12 cellular contexts compared by ENCODE assay signal in the genomic region with DNA sequence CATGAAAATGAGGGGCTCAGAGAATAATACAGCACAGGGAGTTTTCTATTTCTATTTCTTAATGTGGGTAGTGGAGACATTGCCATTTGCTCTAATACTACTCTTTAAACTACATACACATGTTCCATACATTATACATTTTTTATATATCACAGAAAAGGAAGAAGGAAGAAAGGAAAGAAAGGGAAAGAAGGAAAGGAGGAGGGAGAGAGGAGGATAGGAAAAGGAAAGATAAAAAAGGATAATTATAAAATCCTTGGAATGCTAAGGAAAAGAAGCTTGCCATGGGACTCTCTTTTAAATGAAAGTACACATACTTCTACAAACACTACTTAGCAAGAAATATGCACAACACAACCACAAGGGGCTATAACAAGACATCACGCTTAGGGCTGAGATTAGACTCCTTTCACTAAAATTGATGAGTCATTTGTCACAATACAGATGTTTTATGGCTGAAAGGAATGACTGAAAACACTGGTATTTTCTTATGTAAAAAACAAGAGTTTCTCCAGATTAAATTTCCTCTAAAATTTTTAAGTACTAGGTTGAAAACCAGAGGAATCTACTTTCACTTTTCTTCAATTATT.
DNase-seq lines count a peak whose midpoint lies in the region; ATAC-seq, FAIRE-seq and TF ChIP-seq lines count a peak whose summit lies in the region.
"Had no signal": no experiment of that assay in that cellular context is flagged by ENCODE, and none has a peak within 500 bp of the region (broad histone marks: within the 10 kb centered on the region; RNA-seq: fewer than 3 reads in every experiment).

No MANE protein-coding gene starts in this region.

- H3K79me2 ChIP-seq in GM23248 (ENCODE audit: insufficient read depth), result no peaks in the 10 kb centered on the region

- in situ Hi-C loops in GM23248 (cut with MboI) (no loop called here), G401 (cut with HindIII; ENCODE audit: low sequenced_read_pairs) (no loop called here)

- H3K27me3 ChIP-seq in GM23248 (replicated peaks; ENCODE audit: insufficient read depth), result no peaks in the 10 kb centered on the region
- H3K27me3 ChIP-seq in SJSA1 (replicated peaks), result no peaks in the 10 kb centered on the region
- no peaks in the 10 kb centered on the region for H3K27me3 ChIP-seq in pancreas
- H3K27me3 ChIP-seq: vagina had no signal

- DNase-seq in A549 (ENCODE audit: low read depth in 1 of 2, low spot score in 1 of 2), result peak; percentile 18 to 72
- peak; percentile 85 for DNase-seq in GM23248
- peak in 1 of 2 experiments; percentile 78 for DNase-seq in SJSA1 (ENCODE audit: low read depth in 1 of 2, low spot score in 2 of 2)
- peak; percentile 87 for DNase-seq in fibroblast of pulmonary artery (ENCODE audit: low read depth)
- no peak for DNase-seq in activated CD8-positive, alpha-beta memory T cell treated with anti-CD3 and anti-CD28 coated beads for 24 hours
- DNase-seq in pancreas, result no peak
- DNase-seq in G401 (ENCODE audit: low spot score), result no peak
- DNase-seq in activated CD4-positive, CD25-positive, alpha-beta regulatory T cell treated with anti-CD3 and anti-CD28 coated beads, Interleukin-2, amount 50 U/mL, for 72 hours, result no peak
- DNase-seq: activated gamma-delta T cell; CD8-positive, alpha-beta T cell; naive B cell had no signal

- ATAC-seq in A549 (peak; percentile 66 to 85; a peak in 5 of 6 replicates), pancreas (no peak)
- ATAC-seq: CD8-positive, alpha-beta T cell had no signal

- no peak for TF ChIP-seq POLR2A in A549 (IDR thresholded peaks at IDR 0.05; ENCODE audit: low read length)

- WGBS in A549 (ENCODE audit: missing lambda C conversion rate), result 26% methylated on average over 1 of the region's 1 CpG
- 3 to 6% methylated on average over 1 of the region's 1 CpG for WGBS in GM23248 (ENCODE audit: low coverage in 1 of 2, low lambda C conversion rate in 2 of 2, missing lambda C conversion rate in 2 of 2), 2 experiments
- WGBS in pancreas, 2 donors, result 93 to 96% methylated on average over 1 of the region's 1 CpG

- H3K36me3 ChIP-seq in GM23248 (ENCODE audit: low read depth) (no peaks in the 10 kb centered on the region), SJSA1 (no peaks in the 10 kb centered on the region; the same call in 1 of the 2 replicates), pancreas (no peaks in the 10 kb centered on the region)
- H3K36me3 ChIP-seq: vagina had no signal

- intact Hi-C loops in pancreas (cut with DNase I), result no loop called here

- no peak for TF ChIP-seq EP300 in A549 (IDR thresholded peaks at IDR 0.05)

- H3K4me2 ChIP-seq in A549, result peak overlapping the region; percentile 29; the same call in 2 of the 3 replicates
- peak overlapping the region; percentile 67 for H3K4me2 ChIP-seq in GM23248 (ENCODE audit: unreplicated experiment)

- no peaks in the 10 kb centered on the region for H3K9me2 ChIP-seq in GM23248 (ENCODE audit: insufficient read depth)

- TF ChIP-seq CTCF in A549 (IDR thresholded peaks at IDR 0.05) (no peak), fibroblast of pulmonary artery (IDR thresholded peaks at IDR 0.05; ENCODE audit: low read length, missing control alignments) (peak; percentile 62), pancreas (IDR thresholded peaks at IDR 0.05) (no peak)

- peaks cover 15% of the 10 kb centered on the region; the same call in 2 of the 3 replicates for H3K4me1 ChIP-seq in A549
- H3K4me1 ChIP-seq in GM23248 (ENCODE audit: insufficient read depth), result peaks cover 35% of the 10 kb centered on the region
- peaks cover 45% of the 10 kb centered on the region for H3K4me1 ChIP-seq in SJSA1 (replicated peaks)
- H3K4me1 ChIP-seq in pancreas, result no peaks in the 10 kb centered on the region
- H3K4me1 ChIP-seq: vagina had no signal

- no peak for FAIRE-seq in A549 (lab: Jason Lieb, UNC)
- no peak for FAIRE-seq in pancreas (lab: Jason Lieb, UNC)

- H3K27ac ChIP-seq in A549 (peak overlapping the region; percentile 0 to 3; a peak in 2 of 6 replicates), GM23248 (0 out of 2 replicates have a peak overlapping the region, but pooled peaks have one; percentile 14), SJSA1 (peak overlapping the region; percentile 71), pancreas (no peak overlapping the region)
- H3K27ac ChIP-seq: vagina had no signal

- H3K4me3 ChIP-seq in A549 (no peak overlapping the region), GM23248 (peak overlapping the region; percentile 43), SJSA1 (no peak overlapping the region), fibroblast of pulmonary artery (replicated peaks; ENCODE audit: low read depth, low read length) (no peak overlapping the region), pancreas (no peak overlapping the region)
- H3K4me3 ChIP-seq: vagina had no signal

- CTCF ChIA-PET in A549 (lab: Yijun Ruan, JAX), result no interaction called here

- POLR2A ChIA-PET in A549 (lab: Yijun Ruan, JAX), result no interaction called here

- H3K9ac ChIP-seq in GM23248, result no peak overlapping the region

- H3K9me3 ChIP-seq in A549, result no peaks in the 10 kb centered on the region
- H3K9me3 ChIP-seq in GM23248 (ENCODE audit: low read depth), result no peaks in the 10 kb centered on the region
- no peaks in the 10 kb centered on the region for H3K9me3 ChIP-seq in SJSA1 (replicated peaks)
- H3K9me3 ChIP-seq in pancreas, result no peaks in the 10 kb centered on the region
- H3K9me3 ChIP-seq: vagina had no signal

- peaks cover 15% of the 10 kb centered on the region; the same call in 1 of the 2 replicates for H3F3A ChIP-seq in GM23248 (ENCODE audit: insufficient read depth)

- TF ChIP-seq RAD21 in A549 (conservative IDR thresholded peaks at IDR 0.05 in 1 of 2, IDR thresholded peaks at IDR 0.05 in 1 of 2), result no peak

- no peaks in the 10 kb centered on the region for H4K20me1 ChIP-seq in GM23248 (ENCODE audit: insufficient read depth)

- no peak overlapping the region for H2AFZ ChIP-seq in GM23248

TF ChIP-seq in A549, 52 proteins besides CTCF, POLR2A, EP300 and RAD21:
- TF ChIP-seq NFE2L2 (conservative IDR thresholded peaks at IDR 0.05; ENCODE audit: low read length) (peak; percentile 88), MAFK (IDR thresholded peaks at IDR 0.05; ENCODE audit: partially characterized antibody) (peak; percentile 93), ZSCAN20 (CRISPR knock-in tag; IDR thresholded peaks at IDR 0.05) (no peak), ZC3H11A (IDR thresholded peaks at IDR 0.05) (no peak), EHF (CRISPR knock-in tag; IDR thresholded peaks at IDR 0.05) (no peak), FOSL2 (IDR thresholded peaks at IDR 0.05) (no peak), FOSL2 (CRISPR knock-in tag; IDR thresholded peaks at IDR 0.05) (peak; percentile 84)

Comparison
In these comparisons a context has a peak if more than half of its experiments do, and no peak if none do; other contexts are left out.
1. ATAC-seq: peak in A549 (2 of 2); none in pancreas (0 of 4).
2. DNase-seq: peak in A549 (2 of 2), GM23248 (single experiment) and fibroblast of pulmonary artery (single experiment); none in activated CD8-positive, alpha-beta memory T cell treated with anti-CD3 and anti-CD28 coated beads for 24 hours (single experiment), pancreas (0 of 6), G401 (single experiment) and activated CD4-positive, CD25-positive, alpha-beta regulatory T cell treated with anti-CD3 and anti-CD28 coated beads, Interleukin-2, amount 50 U/mL, for 72 hours (single experiment).
3. H3K27ac ChIP-seq: peak in A549 (2 of 2), GM23248 (single experiment) and SJSA1 (single experiment); none in pancreas (0 of 4).